In the genomic region with DNA sequence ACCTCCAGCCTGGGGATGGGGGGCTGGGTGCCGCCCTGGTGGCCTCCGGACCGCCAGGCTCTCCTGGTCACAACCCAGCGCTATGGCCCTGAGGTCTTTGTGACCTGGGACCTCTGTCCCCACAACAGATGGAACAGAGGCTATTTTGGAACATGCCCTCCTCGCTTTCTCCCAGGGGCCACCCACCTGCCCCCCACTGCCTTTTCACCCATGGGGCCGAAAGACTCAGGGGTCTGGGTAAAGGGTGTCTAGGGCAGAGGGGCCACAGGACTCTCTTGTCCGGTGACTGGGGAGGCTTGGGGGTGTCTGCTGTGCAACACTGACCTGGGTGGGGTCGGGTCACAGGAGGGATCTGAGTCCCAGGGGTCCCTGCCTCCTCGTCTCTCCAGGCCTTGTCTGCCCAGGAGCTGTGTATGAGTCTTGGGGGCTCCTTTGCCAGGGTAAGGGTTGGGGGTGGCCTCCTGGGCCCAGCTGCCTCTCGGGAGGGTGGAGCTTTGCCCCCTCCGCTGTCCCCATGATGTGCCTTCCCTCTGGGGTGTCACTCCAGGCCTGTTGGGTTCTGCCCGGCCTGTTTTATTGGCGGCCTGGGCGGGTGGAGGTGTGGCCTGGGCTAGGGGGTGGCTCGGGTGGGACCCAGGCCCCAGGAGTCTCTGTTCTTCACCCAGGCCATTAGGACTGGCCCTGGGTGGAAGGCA, we compare ENCODE assay signal across 1 cellular context.
TF ChIP-seq lines count a peak whose summit lies in the region.

No MANE protein-coding gene starts in this region.

TF ChIP-seq in HepG2, 621 proteins besides CTCF, POLR2A, EP300 and RAD21 (continued from another document):
- TF ChIP-seq, protein P1, sequence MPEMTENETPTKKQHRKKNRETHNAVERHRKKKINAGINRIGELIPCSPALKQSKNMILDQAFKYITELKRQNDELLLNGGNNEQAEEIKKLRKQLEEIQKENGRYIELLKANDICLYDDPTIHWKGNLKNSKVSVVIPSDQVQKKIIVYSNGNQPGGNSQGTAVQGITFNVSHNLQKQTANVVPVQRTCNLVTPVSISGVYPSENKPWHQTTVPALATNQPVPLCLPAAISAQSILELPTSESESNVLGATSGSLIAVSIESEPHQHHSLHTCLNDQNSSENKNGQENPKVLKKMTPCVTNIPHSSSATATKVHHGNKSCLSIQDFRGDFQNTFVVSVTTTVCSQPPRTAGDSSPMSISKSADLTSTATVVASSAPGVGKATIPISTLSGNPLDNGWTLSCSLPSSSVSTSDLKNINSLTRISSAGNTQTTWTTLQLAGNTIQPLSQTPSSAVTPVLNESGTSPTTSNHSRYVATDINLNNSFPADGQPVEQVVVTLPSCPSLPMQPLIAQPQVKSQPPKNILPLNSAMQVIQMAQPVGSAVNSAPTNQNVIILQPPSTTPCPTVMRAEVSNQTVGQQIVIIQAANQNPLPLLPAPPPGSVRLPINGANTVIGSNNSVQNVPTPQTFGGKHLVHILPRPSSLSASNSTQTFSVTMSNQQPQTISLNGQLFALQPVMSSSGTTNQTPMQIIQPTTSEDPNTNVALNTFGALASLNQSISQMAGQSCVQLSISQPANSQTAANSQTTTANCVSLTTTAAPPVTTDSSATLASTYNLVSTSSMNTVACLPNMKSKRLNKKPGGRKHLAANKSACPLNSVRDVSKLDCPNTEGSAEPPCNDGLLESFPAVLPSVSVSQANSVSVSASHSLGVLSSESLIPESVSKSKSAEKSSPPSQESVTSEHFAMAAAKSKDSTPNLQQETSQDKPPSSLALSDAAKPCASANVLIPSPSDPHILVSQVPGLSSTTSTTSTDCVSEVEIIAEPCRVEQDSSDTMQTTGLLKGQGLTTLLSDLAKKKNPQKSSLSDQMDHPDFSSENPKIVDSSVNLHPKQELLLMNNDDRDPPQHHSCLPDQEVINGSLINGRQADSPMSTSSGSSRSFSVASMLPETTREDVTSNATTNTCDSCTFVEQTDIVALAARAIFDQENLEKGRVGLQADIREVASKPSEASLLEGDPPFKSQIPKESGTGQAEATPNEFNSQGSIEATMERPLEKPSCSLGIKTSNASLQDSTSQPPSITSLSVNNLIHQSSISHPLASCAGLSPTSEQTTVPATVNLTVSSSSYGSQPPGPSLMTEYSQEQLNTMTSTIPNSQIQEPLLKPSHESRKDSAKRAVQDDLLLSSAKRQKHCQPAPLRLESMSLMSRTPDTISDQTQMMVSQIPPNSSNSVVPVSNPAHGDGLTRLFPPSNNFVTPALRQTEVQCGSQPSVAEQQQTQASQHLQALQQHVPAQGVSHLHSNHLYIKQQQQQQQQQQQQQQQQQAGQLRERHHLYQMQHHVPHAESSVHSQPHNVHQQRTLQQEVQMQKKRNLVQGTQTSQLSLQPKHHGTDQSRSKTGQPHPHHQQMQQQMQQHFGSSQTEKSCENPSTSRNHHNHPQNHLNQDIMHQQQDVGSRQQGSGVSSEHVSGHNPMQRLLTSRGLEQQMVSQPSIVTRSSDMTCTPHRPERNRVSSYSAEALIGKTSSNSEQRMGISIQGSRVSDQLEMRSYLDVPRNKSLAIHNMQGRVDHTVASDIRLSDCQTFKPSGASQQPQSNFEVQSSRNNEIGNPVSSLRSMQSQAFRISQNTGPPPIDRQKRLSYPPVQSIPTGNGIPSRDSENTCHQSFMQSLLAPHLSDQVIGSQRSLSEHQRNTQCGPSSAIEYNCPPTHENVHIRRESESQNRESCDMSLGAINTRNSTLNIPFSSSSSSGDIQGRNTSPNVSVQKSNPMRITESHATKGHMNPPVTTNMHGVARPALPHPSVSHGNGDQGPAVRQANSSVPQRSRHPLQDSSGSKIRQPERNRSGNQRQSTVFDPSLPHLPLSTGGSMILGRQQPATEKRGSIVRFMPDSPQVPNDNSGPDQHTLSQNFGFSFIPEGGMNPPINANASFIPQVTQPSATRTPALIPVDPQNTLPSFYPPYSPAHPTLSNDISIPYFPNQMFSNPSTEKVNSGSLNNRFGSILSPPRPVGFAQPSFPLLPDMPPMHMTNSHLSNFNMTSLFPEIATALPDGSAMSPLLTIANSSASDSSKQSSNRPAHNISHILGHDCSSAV (CRISPR knock-in tag; IDR thresholded peaks at IDR 0.05; ENCODE audit: borderline replicate concordance) = no peak
- TF ChIP-seq, protein P2, sequence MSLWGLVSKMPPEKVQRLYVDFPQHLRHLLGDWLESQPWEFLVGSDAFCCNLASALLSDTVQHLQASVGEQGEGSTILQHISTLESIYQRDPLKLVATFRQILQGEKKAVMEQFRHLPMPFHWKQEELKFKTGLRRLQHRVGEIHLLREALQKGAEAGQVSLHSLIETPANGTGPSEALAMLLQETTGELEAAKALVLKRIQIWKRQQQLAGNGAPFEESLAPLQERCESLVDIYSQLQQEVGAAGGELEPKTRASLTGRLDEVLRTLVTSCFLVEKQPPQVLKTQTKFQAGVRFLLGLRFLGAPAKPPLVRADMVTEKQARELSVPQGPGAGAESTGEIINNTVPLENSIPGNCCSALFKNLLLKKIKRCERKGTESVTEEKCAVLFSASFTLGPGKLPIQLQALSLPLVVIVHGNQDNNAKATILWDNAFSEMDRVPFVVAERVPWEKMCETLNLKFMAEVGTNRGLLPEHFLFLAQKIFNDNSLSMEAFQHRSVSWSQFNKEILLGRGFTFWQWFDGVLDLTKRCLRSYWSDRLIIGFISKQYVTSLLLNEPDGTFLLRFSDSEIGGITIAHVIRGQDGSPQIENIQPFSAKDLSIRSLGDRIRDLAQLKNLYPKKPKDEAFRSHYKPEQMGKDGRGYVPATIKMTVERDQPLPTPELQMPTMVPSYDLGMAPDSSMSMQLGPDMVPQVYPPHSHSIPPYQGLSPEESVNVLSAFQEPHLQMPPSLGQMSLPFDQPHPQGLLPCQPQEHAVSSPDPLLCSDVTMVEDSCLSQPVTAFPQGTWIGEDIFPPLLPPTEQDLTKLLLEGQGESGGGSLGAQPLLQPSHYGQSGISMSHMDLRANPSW (CRISPR knock-in tag; IDR thresholded peaks at IDR 0.05; ENCODE audit: borderline replicate concordance) = no peak
- no peak for TF ChIP-seq MXD1 (CRISPR knock-in tag; IDR thresholded peaks at IDR 0.05)
